ENCODE assay signal across 9 cellular contexts in the genomic region with DNA sequence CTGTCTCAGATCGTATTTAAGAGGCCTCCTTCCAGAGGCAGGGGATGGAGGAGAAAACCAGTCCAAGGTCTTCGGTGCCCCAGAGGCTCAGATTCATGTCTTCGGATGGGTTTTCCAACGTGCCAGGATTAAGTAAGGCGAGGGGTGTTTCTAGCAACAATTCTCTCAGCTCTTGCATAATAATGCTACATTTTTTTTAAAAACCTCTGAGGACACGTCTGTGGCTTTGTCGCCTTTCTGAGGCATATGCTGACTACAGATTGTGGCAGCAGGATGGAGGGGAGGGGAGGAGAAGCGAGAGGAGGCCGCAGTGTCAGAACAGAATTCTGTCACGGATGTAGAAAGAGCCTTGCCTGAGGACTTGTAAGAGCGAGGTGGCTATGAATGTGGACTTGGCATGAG. TPM values are rescaled to one million over a fixed set of nuclear protein-coding genes. Genes with fewer than 3 reads are reported as not detected.
DNase-seq lines count a peak whose midpoint lies in the region; ATAC-seq, FAIRE-seq and TF ChIP-seq lines count a peak whose summit lies in the region.
"Had no signal": no experiment of that assay in that cellular context is flagged by ENCODE, and none has a peak within 500 bp of the region (broad histone marks: within the 10 kb centered on the region; RNA-seq: fewer than 3 reads in every experiment).

No MANE protein-coding gene starts in this region.

- H3K4me1 Mint-ChIP-seq in stimulated activated naive B cell treated with anti-CD40 and anti-IgM and Interleukin-4, amounts not matched to agents 10 μg/mL and 1 μg/mL and 100 μg/mL, for 72 hours = peaks cover 45 to 54% of the 10 kb centered on the region in 2 donors

- intact Hi-C loops in colonic mucosa (cut with DNase I) = no loop called here

- peaks cover 5 to 26% of the 10 kb centered on the region in 2 donors for H3K27me3 Mint-ChIP-seq in stimulated activated naive B cell treated with anti-CD40 and anti-IgM and Interleukin-4, amounts not matched to agents 10 μg/mL and 1 μg/mL and 100 μg/mL, for 72 hours

- H3K36me3 ChIP-seq in colonic mucosa = no peaks in the 10 kb centered on the region

- peak overlapping the region; percentile 83 for H3K27ac Mint-ChIP-seq in stimulated activated naive B cell treated with anti-CD40 and anti-IgM and Interleukin-4, amounts not matched to agents 10 μg/mL and 1 μg/mL and 100 μg/mL, for 72 hours

- no peaks in the 10 kb centered on the region for H3K9me3 ChIP-seq in colonic mucosa

- H3K4me1 ChIP-seq in colonic mucosa = peaks cover 5% of the 10 kb centered on the region

- no peak for FAIRE-seq in GM12891 (lab: Jason Lieb, UNC)

- H3K27me3 ChIP-seq in HL-60 (ENCODE audit: insufficient read depth, poor library complexity, severe bottlenecking) (peaks cover 18% of the 10 kb centered on the region), colonic mucosa (no peaks in the 10 kb centered on the region)

- H3K9me3 Mint-ChIP-seq in stimulated activated naive B cell treated with anti-CD40 and anti-IgM and Interleukin-4, amounts not matched to agents 10 μg/mL and 1 μg/mL and 100 μg/mL, for 72 hours = peaks cover 0 to 3% of the 10 kb centered on the region in 2 donors

- ATAC-seq in stimulated activated naive B cell treated with anti-CD40 and anti-IgM and Interleukin-4, amounts not matched to agents 10 μg/mL and 1 μg/mL and 100 μg/mL, for 72 hours (replicated peaks) = peak; percentile 10 to 41
- ATAC-seq in GM21723 (IDR thresholded peaks at IDR 0.05; ENCODE audit: unreplicated experiment) = no peak
- no peak for ATAC-seq in HG02642 (IDR thresholded peaks at IDR 0.05; ENCODE audit: poor library complexity, unreplicated experiment)

- H3K9ac ChIP-seq in colonic mucosa (ENCODE audit: low read depth in 2 of 2, low read length in 2 of 2) = no peak overlapping the region

- H3K4me3 Mint-ChIP-seq in stimulated activated naive B cell treated with anti-CD40 and anti-IgM and Interleukin-4, amounts not matched to agents 10 μg/mL and 1 μg/mL and 100 μg/mL, for 72 hours = peak overlapping the region; percentile 73 to 78

- H3K36me3 Mint-ChIP-seq in stimulated activated naive B cell treated with anti-CD40 and anti-IgM and Interleukin-4, amounts not matched to agents 10 μg/mL and 1 μg/mL and 100 μg/mL, for 72 hours = no peaks in the 10 kb centered on the region

- H3K27ac ChIP-seq in HL-60 (replicated peaks) (no peak overlapping the region), colonic mucosa (peak overlapping the region; percentile 47)
- H3K27ac ChIP-seq: epithelial cell of prostate had no signal

- TF ChIP-seq CTCF in HL-60 (IDR thresholded peaks at IDR 0.05; ENCODE audit: insufficient read depth, low read length) (no peak), colonic mucosa (IDR thresholded peaks at IDR 0.05) (no peak)

- no peak overlapping the region for H3K4me3 ChIP-seq in HL-60 (replicated peaks; ENCODE audit: insufficient read depth, low read length)
- H3K4me3 ChIP-seq in colonic mucosa = no peak overlapping the region

- DNase-seq in HL-60 (ENCODE audit: low read depth in 1 of 2, low spot score in 1 of 2) (peak; percentile 64 to 87), colonic mucosa (peak; percentile 22), GM12891 (ENCODE audit: insufficient read length, low spot score) (no peak), T1000 (lab: John Stamatoyannopoulos, UW) (no peak)
- peak; percentile 52 for DNase-seq in activated CD4-positive, alpha-beta T cell treated with anti-CD3 and anti-CD28 coated beads for 1 hour
- no peak for DNase-seq in stimulated activated naive B cell treated with anti-CD40 and anti-IgM and Interleukin-4, amounts not matched to agents 10 μg/mL and 1 μg/mL and 100 μg/mL, for 72 hours

- TF ChIP-seq POLR2A in GM12891 (IDR thresholded peaks at IDR 0.05; ENCODE audit: low read depth, low read length) = no peak

TF ChIP-seq in GM12891, 5 proteins besides CTCF, POLR2A, EP300 and RAD21:
- TF ChIP-seq POU2F2 (IDR thresholded peaks at IDR 0.05; ENCODE audit: low read depth, low read length) (no peak), SPI1 (IDR thresholded peaks at IDR 0.05; ENCODE audit: low read depth, low read length) (no peak)

RNA-seq across cellular contexts. Expression of a gene that starts 17.7 kb away (rescaled TPM):
- total RNA-seq in colonic mucosa = 10 to 100 TPM; 11.8 to 31.8 TPM
- polyA plus RNA-seq in GM12891 (2012; ENCODE audit: low read depth, missing spikeins) = 113 TPM

Comparison
In these comparisons a context has a peak if more than half of its experiments do, and no peak if none do; other contexts are left out.
1. DNase-seq: peak in HL-60 (2 of 2), activated CD4-positive, alpha-beta T cell treated with anti-CD3 and anti-CD28 coated beads for 1 hour (single experiment) and colonic mucosa (single experiment); none in stimulated activated naive B cell treated with anti-CD40 and anti-IgM and Interleukin-4, amounts not matched to agents 10 μg/mL and 1 μg/mL and 100 μg/mL, for 72 hours (single experiment), GM12891 (single experiment) and T1000 (single experiment).
2. ATAC-seq: peak in stimulated activated naive B cell treated with anti-CD40 and anti-IgM and Interleukin-4, amounts not matched to agents 10 μg/mL and 1 μg/mL and 100 μg/mL, for 72 hours (2 of 2); none in GM21723 (single experiment) and HG02642 (single experiment).